Comparison of ENCODE assay signal across 8 cellular contexts in the genomic region with DNA sequence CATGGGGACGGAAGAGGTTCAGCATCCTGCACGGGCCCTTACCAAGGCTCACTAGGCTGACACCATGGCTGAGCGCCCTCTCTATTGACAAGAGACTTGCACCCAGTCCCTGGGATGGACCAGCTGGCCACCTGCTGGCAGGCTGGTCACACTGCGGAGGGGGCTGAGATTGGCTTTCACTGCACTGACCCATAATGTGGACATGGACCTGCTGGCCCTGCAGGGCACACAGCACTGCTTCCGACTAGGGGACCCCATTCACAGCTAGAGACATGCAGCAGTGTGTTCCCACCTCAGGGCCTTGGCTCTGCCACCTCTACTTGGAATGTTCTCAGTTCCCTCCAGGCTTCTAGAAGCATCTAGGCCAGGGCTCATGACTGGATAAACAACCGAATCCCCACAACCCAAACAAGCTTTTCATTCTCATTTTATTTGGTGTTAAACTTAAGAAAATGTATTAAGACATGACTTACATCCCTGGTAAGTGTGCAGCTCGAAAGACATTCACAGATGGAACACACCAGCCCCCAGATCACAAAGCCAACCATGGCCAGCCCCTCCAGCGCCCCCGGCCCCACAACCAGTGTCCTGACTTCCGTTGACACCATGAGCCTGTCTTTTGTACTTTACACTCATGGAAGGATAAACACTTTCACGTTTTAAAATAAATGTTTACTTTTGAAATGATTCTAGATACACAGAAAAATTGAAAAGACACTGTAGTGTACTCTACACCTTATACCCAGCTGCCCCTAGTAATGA. TPM values are rescaled to one million over a fixed set of nuclear protein-coding genes. Genes with fewer than 3 reads are reported as not detected.
DNase-seq lines count a peak whose midpoint lies in the region; ATAC-seq, FAIRE-seq and TF ChIP-seq lines count a peak whose summit lies in the region.

No MANE protein-coding gene starts in this region.

- no peak for TF ChIP-seq POLR2A in gastrocnemius medialis (IDR thresholded peaks at IDR 0.05)

- ATAC-seq in left cardiac atrium (peak; percentile 84 to 89), gastrocnemius medialis (peak; percentile 42 to 54)

- no peak for FAIRE-seq in RCC 7860 (lab: Jason Lieb, UNC)

- DNase-seq in NCI-H510A treated with DMSO at 0.1 percent for 48 hours (lab: John Stamatoyannopoulos, UW), result peak; percentile 77
- DNase-seq in NCI-H510A (lab: John Stamatoyannopoulos, UW), result no peak
- DNase-seq in RCC 7860 (ENCODE audit: low spot score), result peak; percentile 51
- DNase-seq in activated naive CD4-positive, alpha-beta T cell treated with anti-CD3 and anti-CD28 coated beads, Interleukin-2, amount 50 U/mL, for 16 hours, result peak; percentile 55
- peak; percentile 81 for DNase-seq in left cardiac atrium
- peak in 1 of 2 donors; percentile 37 for DNase-seq in gastrocnemius medialis
- DNase-seq in SIG-M5 treated with dmso at 0.1 percent for 504 hours (lab: John Stamatoyannopoulos, UW; ENCODE audit: unreplicated experiment), result no peak
- no peak for DNase-seq in NCI-H2081 treated with DMSO at 0.1 percent for 48 hours (lab: John Stamatoyannopoulos, UW)

- H3K36me3 ChIP-seq in gastrocnemius medialis, result no peaks in the 10 kb centered on the region

- in situ Hi-C loops in gastrocnemius medialis (cut with MboI; ENCODE audit: low sequenced_read_pairs in 4 of 4), result loop anchor here in 3 of 4 donors (10.0 to 25.0 kb wide), 3 partner anchors 50 to 182 kb away; a partner anchor contains a TSS

- intact Hi-C loops in left cardiac atrium (cut with DNase I) (loop anchor here (5.0 kb wide), 2 partner anchors 187 to 202 kb away; a partner anchor contains a TSS), gastrocnemius medialis (cut with DNase I; ENCODE audit: low total_unique reads) (loop anchor here (5.0 kb wide), 1 partner anchor 177 kb away; no protein-coding TSS in a partner anchor)

- H3K27me3 ChIP-seq in gastrocnemius medialis, result no peaks in the 10 kb centered on the region

- no peak overlapping the region for H3K4me3 ChIP-seq in gastrocnemius medialis

- peak; percentile 58 to 93 (median 80) for TF ChIP-seq CTCF in gastrocnemius medialis (IDR thresholded peaks at IDR 0.05 in 4 of 5, conservative IDR thresholded peaks at IDR 0.05 in 1 of 5)

- H3K9me3 ChIP-seq in gastrocnemius medialis, result no peaks in the 10 kb centered on the region

- no peak overlapping the region for H3K27ac ChIP-seq in gastrocnemius medialis

- no peaks in the 10 kb centered on the region for H3K4me1 ChIP-seq in gastrocnemius medialis

RNA-seq across cellular contexts. Expression of a gene that starts 9.3 kb away (rescaled TPM):
- total RNA-seq in left cardiac atrium (under 1 TPM; 0.15 to 0.52 TPM), gastrocnemius medialis (under 1 TPM in 2 of 4 donors, not detected in 2; 0.10 to 0.19 TPM)

RNA-seq across cellular contexts. Expression of a gene that starts 18.9 kb away (rescaled TPM):
- total RNA-seq in left cardiac atrium (10 to 100 TPM; 22.4 to 24.6 TPM), gastrocnemius medialis (10 to 100 TPM; 25.9 to 44.1 (median 31.5) TPM)

RNA-seq across cellular contexts. Expression of a gene that starts 23.1 kb away (rescaled TPM):
- 1,000 to 10,000 TPM; 1,770 to 2,192 TPM for total RNA-seq in left cardiac atrium
- total RNA-seq in gastrocnemius medialis, result 1,000 to 10,000 TPM in 1 of 4 donors, 100 to 1,000 TPM in 3; 355 to 1,466 (median 716) TPM

RNA-seq across cellular contexts. Expression of a gene that starts 27.1 kb away (rescaled TPM):
- total RNA-seq in left cardiac atrium (under 1 TPM; 0.26 to 0.38 TPM), gastrocnemius medialis (under 1 TPM in 3 of 4 donors, not detected in 1; 0.64 to 0.94 (median 0.80) TPM)

RNA-seq across cellular contexts. Expression of a gene that starts 48.8 kb away (rescaled TPM):
- total RNA-seq in left cardiac atrium (1 to 10 TPM; 2.2 to 2.5 TPM), gastrocnemius medialis (not detected)

Comparison
In these comparisons a context has a peak if more than half of its experiments do, and no peak if none do; other contexts are left out.
1. DNase-seq: peak in NCI-H510A treated with DMSO at 0.1 percent for 48 hours (single experiment), RCC 7860 (single experiment), activated naive CD4-positive, alpha-beta T cell treated with anti-CD3 and anti-CD28 coated beads, Interleukin-2, amount 50 U/mL, for 16 hours (single experiment) and left cardiac atrium (single experiment); none in NCI-H510A (single experiment), SIG-M5 treated with dmso at 0.1 percent for 504 hours (single experiment) and NCI-H2081 treated with DMSO at 0.1 percent for 48 hours (single experiment).